Comparison of ENCODE assay signal across 28 cellular contexts in genomic region chr2:98127229-98127989, GRCh38. TPM values are rescaled to one million over a fixed set of nuclear protein-coding genes. Genes with fewer than 3 reads are reported as not detected.
A peak's percentile ranks its signal among the peaks of the same experiment; 100 is the strongest.
DNase-seq lines count a peak whose midpoint lies in the region; ATAC-seq and TF ChIP-seq lines count a peak whose summit lies in the region.
"Had no signal": no experiment of that assay in that cellular context is flagged by ENCODE, and none has a peak within 500 bp of the region (broad histone marks: within the 10 kb centered on the region; RNA-seq: fewer than 3 reads in every experiment).

No MANE protein-coding gene starts in this region.

- ATAC-seq in right cardiac atrium (peak; percentile 30 to 45), HG02870 (IDR thresholded peaks at IDR 0.05; ENCODE audit: unreplicated experiment) (no peak), GM19452 (IDR thresholded peaks at IDR 0.05; ENCODE audit: unreplicated experiment) (no peak), GM19455 (IDR thresholded peaks at IDR 0.05; ENCODE audit: unreplicated experiment) (no peak)
- ATAC-seq: activated T-cell treated with anti-CD3 and anti-CD28 coated beads, Interleukin-2, amount 50 U/mL, for 4 hours; naive thymus-derived CD4-positive, alpha-beta T cell; Panc1 had no signal

- no peak overlapping the region for H3K27ac ChIP-seq in right cardiac atrium (ENCODE audit: low read length)
- H3K27ac ChIP-seq: breast epithelium, neutrophil, SJCRH30, thyroid gland, vagina had no signal

- H3K9me3 ChIP-seq in right cardiac atrium (ENCODE audit: control insufficient read depth, low read length): no peaks in the 10 kb centered on the region
- H3K9me3 ChIP-seq: breast epithelium, neutrophil, SJCRH30, thyroid gland, vagina had no signal

- H3K27me3 ChIP-seq in right cardiac atrium (ENCODE audit: control insufficient read depth, insufficient read depth): no peaks in the 10 kb centered on the region
- H3K27me3 ChIP-seq: breast epithelium, neutrophil, SJCRH30, thyroid gland, vagina had no signal

- DNase-seq in COLO829 (ENCODE audit: low spot score) (peak; percentile 44), dermis blood vessel endothelial cell (peak; percentile 6), right cardiac atrium (peak in 2 of 3 donors; percentile 29 to 53)
- DNase-seq: activated CD4-positive, alpha-beta T cell treated with anti-CD3 and anti-CD28 coated beads, Interleukin-2, amount 50 U/mL, for 1 hour; activated gamma-delta T cell; activated naive CD8-positive, alpha-beta T cell treated with anti-CD3 and anti-CD28 coated beads for 36 hours; activated T-cell treated with anti-CD3 and anti-CD28 coated beads, Interleukin-2, amount 50 U/mL, for 4 hours; DMS53; effector CD4-positive, alpha-beta T cell; HCEC 1CT; midbrain; naive thymus-derived CD4-positive, alpha-beta T cell; NCI-H1048; NCI-H1694; NCI-H524; SJCRH30; stimulated activated CD4-positive, alpha-beta T cell treated with anti-CD3 and anti-CD28 coated beads, Interleukin-4, amount 100 ng/mL, for 1 hour; thyroid gland had no signal

- intact Hi-C loops in right cardiac atrium (cut with DNase I): no loop called here

- H3K4me1 ChIP-seq in right cardiac atrium (ENCODE audit: control insufficient read depth, insufficient read depth, low read length): no peaks in the 10 kb centered on the region
- H3K4me1 ChIP-seq: breast epithelium, thyroid gland, vagina had no signal

- WGBS in right cardiac atrium: 65% methylated on average over 15 of the region's 15 CpGs

- TF ChIP-seq EP300 in Ishikawa (IDR thresholded peaks at IDR 0.05; ENCODE audit: borderline replicate concordance): no peak

- no peak for TF ChIP-seq RAD21 in Ishikawa (IDR thresholded peaks at IDR 0.05; ENCODE audit: low read depth)

- H3K4me3 ChIP-seq in right cardiac atrium (ENCODE audit: low read length): no peak overlapping the region
- H3K4me3 ChIP-seq: breast epithelium, SJCRH30, thyroid gland, vagina had no signal

TF ChIP-seq in Ishikawa, 13 proteins besides CTCF, POLR2A, EP300 and RAD21:
- TF ChIP-seq EGR1 (IDR thresholded peaks at IDR 0.05): peak; percentile 34; the same call in 1 of the 2 replicates
- no peak for TF ChIP-seq TCF12 (IDR thresholded peaks at IDR 0.05; ENCODE audit: low read depth)

RNA-seq across cellular contexts. Expression of gene VWA3B, which starts 40.4 kb away (rescaled TPM):
- total RNA-seq in dermis blood vessel endothelial cell (not detected in 2 replicates), right cardiac atrium (under 1 TPM; 0.15 to 0.29 (median 0.28) TPM)
- polyA plus RNA-seq in right cardiac atrium: 0.23 TPM
- total RNA-seq: activated naive CD8-positive, alpha-beta T cell treated with anti-CD3 and anti-CD28 coated beads for 36 hours; activated T-cell treated with anti-CD3 and anti-CD28 coated beads, Interleukin-2, amount 50 U/mL, for 4 hours; breast epithelium; naive thymus-derived CD4-positive, alpha-beta T cell; SJCRH30; vagina; WTC11 had no signal
- polyA plus RNA-seq: BJ; naive thymus-derived CD4-positive, alpha-beta T cell had no signal

Comparison
In these comparisons a context has a peak if more than half of its experiments do, and no peak if none do; other contexts are left out.
1. ATAC-seq: peak in right cardiac atrium (2 of 2); none in HG02870 (single experiment), GM19452 (single experiment) and GM19455 (single experiment).
2. Peak in every context shown above with its lines, with median percentiles within 50 percentile points of each other: DNase-seq.